ENCODE assay signal across 8 cellular contexts in genomic region chr12:27710592-27711311, GRCh38. TPM values are rescaled to one million over a fixed set of nuclear protein-coding genes. Genes with fewer than 3 reads are reported as not detected.
DNase-seq lines count a peak whose midpoint lies in the region; ATAC-seq and TF ChIP-seq lines count a peak whose summit lies in the region.

Gene MRPS35, plus strand, starts transcription at chr12:27710832. Its CDS starts 12 bp downstream, at chr12:27710844.

- H3K4me3 ChIP-seq in left ventricle myocardium inferior = peak within 1 kb of the TSS; percentile 97
- H3K4me3 ChIP-seq in psoas muscle = peak within 1 kb of the TSS; percentile 94
- peak within 1 kb of the TSS; percentile 70 for H3K4me3 ChIP-seq in urinary bladder (ENCODE audit: low read depth, low read length)

- DNase-seq in GM13977 (ENCODE audit: low spot score) (peak; percentile 85), NCI-H146 (lab: John Stamatoyannopoulos, UW) (peak; percentile 89), amniotic stem cell (lab: John Stamatoyannopoulos, UW) (peak; percentile 84), left ventricle myocardium inferior (peak; percentile 94), psoas muscle (peak; percentile 93 to 95)

- 0 to 1% (median 0%) methylated on average over 45 to 46 of the region's 46 CpGs for WGBS in psoas muscle, 3 donors
- under 1% methylated on average over 46 of the region's 46 CpGs for WGBS in urinary bladder

- ATAC-seq in HG02840 (IDR thresholded peaks at IDR 0.05; ENCODE audit: low FRiP score, unreplicated experiment) (peak; percentile 98), psoas muscle (peak; percentile 98 to 99 (median 99))

- peaks cover 18% of the 10 kb centered on the region for H3K36me3 Mint-ChIP-seq in T-helper 1 cell treated with Interleukin-12 subunit alpha and Interleukin-12 subunit beta and Interleukin-4 antibody, amounts not matched to agents 30 μg/mL and 1 μg/mL, for 36 hours (ENCODE audit: low read depth)

- peaks cover 30% of the 10 kb centered on the region for H3K4me1 ChIP-seq in left ventricle myocardium inferior
- peaks cover 14% of the 10 kb centered on the region for H3K4me1 ChIP-seq in psoas muscle
- peaks cover 2% of the 10 kb centered on the region for H3K4me1 ChIP-seq in urinary bladder (ENCODE audit: insufficient read depth)

- no peaks in the 10 kb centered on the region for H3K9me3 Mint-ChIP-seq in T-helper 1 cell treated with Interleukin-12 subunit alpha and Interleukin-12 subunit beta and Interleukin-4 antibody, amounts not matched to agents 30 μg/mL and 1 μg/mL, for 36 hours

- in situ Hi-C loops in GM13977 (cut with MboI; ENCODE audit: low pct_unique_long_range_greater_than_20kb, low sequenced_read_pairs, unreplicated experiment) = no loop called here

- H3K27ac ChIP-seq in left ventricle myocardium inferior (replicated peaks) (peak within 1 kb of the TSS; percentile 83), psoas muscle (peak within 1 kb of the TSS; percentile 84), urinary bladder (ENCODE audit: low read depth) (peak within 1 kb of the TSS; percentile 42)

- H3K4me3 Mint-ChIP-seq in T-helper 1 cell treated with Interleukin-12 subunit alpha and Interleukin-12 subunit beta and Interleukin-4 antibody, amounts not matched to agents 30 μg/mL and 1 μg/mL, for 36 hours = peak within 1 kb of the TSS; percentile 94

- peak within 1 kb of the TSS; percentile 94 for H3K27ac Mint-ChIP-seq in T-helper 1 cell treated with Interleukin-12 subunit alpha and Interleukin-12 subunit beta and Interleukin-4 antibody, amounts not matched to agents 30 μg/mL and 1 μg/mL, for 36 hours

- H3K9me3 ChIP-seq in left ventricle myocardium inferior (replicated peaks) (no peaks in the 10 kb centered on the region), psoas muscle (no peaks in the 10 kb centered on the region)

- H3K27me3 ChIP-seq in left ventricle myocardium inferior (ENCODE audit: low read depth) (no peaks in the 10 kb centered on the region), psoas muscle (ENCODE audit: insufficient read depth in 3 of 3, low read length in 2 of 3) (peaks cover 0 to 2% (median 0%) of the 10 kb centered on the region in 3 donors)

- H3K4me1 Mint-ChIP-seq in T-helper 1 cell treated with Interleukin-12 subunit alpha and Interleukin-12 subunit beta and Interleukin-4 antibody, amounts not matched to agents 30 μg/mL and 1 μg/mL, for 36 hours (ENCODE audit: low read depth) = peaks cover 17% of the 10 kb centered on the region

- no peak for TF ChIP-seq CTCF in GM13977 (IDR thresholded peaks at IDR 0.05; ENCODE audit: extremely low read depth, insufficient read depth, missing control alignments)
- TF ChIP-seq CTCF in left ventricle myocardium inferior (IDR thresholded peaks at IDR 0.05; ENCODE audit: borderline replicate concordance) = no peak
- no peak for TF ChIP-seq CTCF in psoas muscle (IDR thresholded peaks at IDR 0.05)

- H3K27me3 Mint-ChIP-seq in T-helper 1 cell treated with Interleukin-12 subunit alpha and Interleukin-12 subunit beta and Interleukin-4 antibody, amounts not matched to agents 30 μg/mL and 1 μg/mL, for 36 hours (ENCODE audit: low read depth) = peaks cover 15% of the 10 kb centered on the region

- H3K36me3 ChIP-seq in left ventricle myocardium inferior = peaks cover 10% of the 10 kb centered on the region
- peaks cover 0 to 11% of the 10 kb centered on the region in 2 donors for H3K36me3 ChIP-seq in psoas muscle (ENCODE audit: insufficient read depth in 1 of 2, low read depth in 1 of 2)
- no peaks in the 10 kb centered on the region for H3K36me3 ChIP-seq in urinary bladder (ENCODE audit: insufficient read depth)

- intact Hi-C loops in left ventricle myocardium inferior (cut with micrococcal nuclease) (no loop called here), psoas muscle (cut with DNase I) (loop anchor here in 1 of 2 donors (5.0 kb wide), 1 partner anchor 67 kb away; no protein-coding TSS in a partner anchor)

RNA-seq across cellular contexts. Expression of gene MRPS35, which starts in this region (rescaled TPM):
- total RNA-seq in left ventricle myocardium inferior (61.4 TPM), psoas muscle (10 to 100 TPM; 48.8 to 79.9 (median 58.3) TPM), urinary bladder (83.5 TPM)
- polyA plus RNA-seq in psoas muscle (100 to 1,000 TPM in 2 of 3 donors, 10 to 100 TPM in 1; 60.1 to 129 (median 105) TPM), urinary bladder (40.9 TPM)

Comparison
In these comparisons a context has a peak if more than half of its experiments do, and no peak if none do; other contexts are left out.
1. Peak in every context shown above with its lines: DNase-seq, ATAC-seq, H3K4me3 ChIP-seq and H3K27ac ChIP-seq.